Comparison of ENCODE assay signal across 8 cellular contexts in the genomic region with DNA sequence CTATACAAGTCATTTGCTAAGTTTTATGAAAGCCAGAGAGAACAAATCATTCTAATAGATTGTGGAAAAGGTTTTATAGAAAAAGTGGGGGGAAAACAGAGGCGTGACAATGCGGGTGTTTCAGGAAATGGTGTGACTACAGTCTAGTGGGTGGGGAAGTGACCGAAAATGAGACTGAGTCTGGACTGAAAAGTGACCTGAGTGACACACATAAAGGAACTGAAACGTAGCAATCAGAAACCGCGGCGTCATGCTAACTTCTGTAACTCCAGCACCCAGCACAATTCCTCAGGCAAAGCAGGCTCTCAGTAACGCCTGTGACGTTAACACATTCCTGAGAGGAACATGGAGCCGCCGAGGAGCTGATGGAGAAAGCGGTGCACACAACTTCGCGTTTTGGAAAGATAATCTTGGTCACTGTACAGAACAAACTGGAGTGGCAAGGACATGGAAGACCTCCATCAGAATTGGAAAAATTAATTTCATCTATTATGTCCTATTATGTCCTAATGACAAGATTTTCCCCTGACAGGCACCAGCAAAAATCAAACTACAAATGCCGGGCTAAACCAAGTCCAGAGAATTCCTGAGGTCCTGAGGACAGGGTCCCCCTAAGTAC. TPM values are rescaled to one million over a fixed set of nuclear protein-coding genes. Genes with fewer than 3 reads are reported as not detected.
DNase-seq lines count a peak whose midpoint lies in the region; ATAC-seq and TF ChIP-seq lines count a peak whose summit lies in the region.

No MANE protein-coding gene starts in this region.

- no peak for TF ChIP-seq CTCF in fibroblast of villous mesenchyme (IDR thresholded peaks at IDR 0.05; ENCODE audit: insufficient read depth, low read depth, low read length)
- no peak for TF ChIP-seq CTCF in osteocyte (IDR thresholded peaks at IDR 0.05)

- no peak overlapping the region for H3K4me3 ChIP-seq in fibroblast of villous mesenchyme (ENCODE audit: low read depth, low read length)

- no peaks in the 10 kb centered on the region for H3K27me3 Mint-ChIP-seq in osteocyte (ENCODE audit: unreplicated experiment)

- peaks cover 45% of the 10 kb centered on the region for H3K4me1 Mint-ChIP-seq in stimulated activated effector memory CD8-positive, alpha-beta T cell treated with anti-CD3 and anti-CD28 coated beads, Interleukin-12 subunit alpha, Interleukin-12 subunit beta, amount 100 ng/mL, for 72 hours
- peaks cover 11% of the 10 kb centered on the region for H3K4me1 Mint-ChIP-seq in osteocyte (ENCODE audit: unreplicated experiment)

- ATAC-seq in HG02610 (IDR thresholded peaks at IDR 0.05; ENCODE audit: unreplicated experiment): peak; percentile 87
- ATAC-seq in stimulated activated effector memory CD8-positive, alpha-beta T cell treated with anti-CD3 and anti-CD28 coated beads, Interleukin-12 subunit alpha, Interleukin-12 subunit beta, amount 100 ng/mL, for 72 hours: peak; percentile 88

- peak; percentile 10 for TF ChIP-seq POLR2A in GM18526 (IDR thresholded peaks at IDR 0.05; ENCODE audit: extremely low read depth, insufficient read length)

- H3K4me3 Mint-ChIP-seq in stimulated activated effector memory CD8-positive, alpha-beta T cell treated with anti-CD3 and anti-CD28 coated beads, Interleukin-12 subunit alpha, Interleukin-12 subunit beta, amount 100 ng/mL, for 72 hours: no peak overlapping the region
- no peak overlapping the region for H3K4me3 Mint-ChIP-seq in osteocyte (ENCODE audit: unreplicated experiment)

- H3K36me3 Mint-ChIP-seq in stimulated activated effector memory CD8-positive, alpha-beta T cell treated with anti-CD3 and anti-CD28 coated beads, Interleukin-12 subunit alpha, Interleukin-12 subunit beta, amount 100 ng/mL, for 72 hours: peaks cover 4% of the 10 kb centered on the region
- H3K36me3 Mint-ChIP-seq in osteocyte (ENCODE audit: unreplicated experiment): no peaks in the 10 kb centered on the region

- DNase-seq in NOMO-1 treated with dmso at 0.1 percent for 144 hours (lab: John Stamatoyannopoulos, UW; ENCODE audit: unreplicated experiment) (peak; percentile 78), fibroblast of villous mesenchyme (ENCODE audit: low read depth) (peak; percentile 60), HK-2 (ENCODE audit: unreplicated experiment) (no peak), osteocyte (ENCODE audit: extremely low spot score, unreplicated experiment) (no peak), iPS-NIHi11 (ENCODE audit: low spot score) (no peak)
- peak in 1 of 2 donors; percentile 83 for DNase-seq in stimulated activated effector memory CD8-positive, alpha-beta T cell treated with anti-CD3 and anti-CD28 coated beads, Interleukin-12 subunit alpha, Interleukin-12 subunit beta, amount 100 ng/mL, for 72 hours (ENCODE audit: low spot score in 2 of 2)

- H3K9me3 Mint-ChIP-seq in stimulated activated effector memory CD8-positive, alpha-beta T cell treated with anti-CD3 and anti-CD28 coated beads, Interleukin-12 subunit alpha, Interleukin-12 subunit beta, amount 100 ng/mL, for 72 hours: peaks cover 4% of the 10 kb centered on the region
- H3K9me3 Mint-ChIP-seq in osteocyte (ENCODE audit: unreplicated experiment): peaks cover 12% of the 10 kb centered on the region

- H3K27ac Mint-ChIP-seq in stimulated activated effector memory CD8-positive, alpha-beta T cell treated with anti-CD3 and anti-CD28 coated beads, Interleukin-12 subunit alpha, Interleukin-12 subunit beta, amount 100 ng/mL, for 72 hours: no peak overlapping the region
- no peak overlapping the region for H3K27ac Mint-ChIP-seq in osteocyte (ENCODE audit: unreplicated experiment)

RNA-seq across cellular contexts. Expression of gene CD226, which starts 1.4 kb away (rescaled TPM):
- total RNA-seq in fibroblast of villous mesenchyme: 0.97 and 2.6 TPM in 2 replicates
- total RNA-seq in osteocyte: 0.46 and 0.81 TPM in 2 replicates

Comparison
In these comparisons a context has a peak if more than half of its experiments do, and no peak if none do; other contexts are left out.
1. DNase-seq: peak in NOMO-1 treated with dmso at 0.1 percent for 144 hours (single experiment) and fibroblast of villous mesenchyme (single experiment); none in HK-2 (single experiment), osteocyte (single experiment) and iPS-NIHi11 (single experiment).